ENCODE assay signal across 23 cellular contexts in genomic region chr14:74221741-74222140, GRCh38. TPM values are rescaled to one million over a fixed set of nuclear protein-coding genes. Genes with fewer than 3 reads are reported as not detected.
DNase-seq lines count a peak whose midpoint lies in the region; FAIRE-seq and TF ChIP-seq lines count a peak whose summit lies in the region.
"Had no signal": no experiment of that assay in that cellular context is flagged by ENCODE, and none has a peak within 500 bp of the region (broad histone marks: within the 10 kb centered on the region; RNA-seq: fewer than 3 reads in every experiment).

No MANE protein-coding gene starts in this region.

- H3K18ac ChIP-seq in neuronal stem cell (ENCODE audit: low read length), result peak overlapping the region; percentile 4

- H4K91ac ChIP-seq in neuronal stem cell (ENCODE audit: low read depth, low read length, poor library complexity), result no peak overlapping the region

- H2AK5ac ChIP-seq in neuronal stem cell (ENCODE audit: low read depth, low read length), result peak overlapping the region; percentile 31

- H3K9ac ChIP-seq in neuronal stem cell (ENCODE audit: low read depth, low read length, poor library complexity), result no peak overlapping the region
- H3K9ac ChIP-seq: BLaER1 had no signal

- H3K27me3 ChIP-seq in neuronal stem cell (ENCODE audit: control insufficient read depth in 3 of 3, insufficient read depth in 3 of 3, low read depth in 1 of 3, low read length in 3 of 3) (peaks cover 0 to 70% (median 7%) of the 10 kb centered on the region in 3 experiments), esophagus squamous epithelium (peaks cover 0 to 81% (median 5%) of the 10 kb centered on the region in 4 donors)
- H3K27me3 ChIP-seq: BLaER1 had no signal

- no peaks in the 10 kb centered on the region for H3K36me3 ChIP-seq in neuronal stem cell (replicated peaks in 1 of 2; ENCODE audit: control insufficient read depth in 2 of 2, insufficient read depth in 2 of 2, low read length in 2 of 2)
- no peaks in the 10 kb centered on the region for H3K36me3 ChIP-seq in esophagus squamous epithelium
- H3K36me3 ChIP-seq: BLaER1, HAP-1 had no signal

- H3K4me3 ChIP-seq in neuronal stem cell (ENCODE audit: low read length in 2 of 2), result no peak overlapping the region
- no peak overlapping the region for H3K4me3 ChIP-seq in esophagus squamous epithelium
- H3K4me3 ChIP-seq: BLaER1, GM12878, HAP-1 had no signal

- no peak overlapping the region for H2BK120ac ChIP-seq in neuronal stem cell (ENCODE audit: low read depth, low read length)

- peak overlapping the region; percentile 12 for H3K27ac ChIP-seq in neuronal stem cell (replicated peaks; ENCODE audit: low read length)
- H3K27ac ChIP-seq in esophagus squamous epithelium, result no peak overlapping the region
- H3K27ac ChIP-seq: BLaER1 had no signal

- intact Hi-C loops in esophagus squamous epithelium (cut with DNase I), result no loop called here

- H3K4ac ChIP-seq in neuronal stem cell (ENCODE audit: low read length), result no peak overlapping the region

- peak overlapping the region; percentile 22 for H2BK15ac ChIP-seq in neuronal stem cell (ENCODE audit: low read length)

- no peak overlapping the region for H4K8ac ChIP-seq in neuronal stem cell (ENCODE audit: low read depth, low read length)

- TF ChIP-seq POLR2A in esophagus squamous epithelium (IDR thresholded peaks at IDR 0.05), result no peak

- no peak overlapping the region for H2AFZ ChIP-seq in neuronal stem cell (ENCODE audit: low read length)

- H3K9me3 ChIP-seq in neuronal stem cell (replicated peaks in 1 of 2; ENCODE audit: control insufficient read depth in 2 of 2, insufficient read depth in 1 of 2, low read depth in 1 of 2, low read length in 2 of 2), result no peaks in the 10 kb centered on the region
- no peaks in the 10 kb centered on the region for H3K9me3 ChIP-seq in esophagus squamous epithelium
- H3K9me3 ChIP-seq: BLaER1, HAP-1 had no signal

- WGBS in neuronal stem cell (ENCODE audit: extremely low coverage in 2 of 2, insufficient read length in 2 of 2, insufficient replicate concordance in 1 of 2), 2 donors, result no CpG with 5 or more reads among the region's 7 CpGs
- 85 to 88% methylated on average over 4 to 5 of the region's 7 CpGs for WGBS in esophagus squamous epithelium, 2 donors

- H3K4me2 ChIP-seq in neuronal stem cell (ENCODE audit: insufficient read depth, low read length, poor library complexity, severe bottlenecking), result no peak overlapping the region
- H3K4me2 ChIP-seq: BLaER1 had no signal

- no peak for FAIRE-seq in RCC 7860 (lab: Jason Lieb, UNC)
- FAIRE-seq: GM12878 had no signal

- H3K14ac ChIP-seq in neuronal stem cell (ENCODE audit: low read length), result no peak overlapping the region

- H3K23ac ChIP-seq in neuronal stem cell (ENCODE audit: low read depth, low read length, poor library complexity), result no peak overlapping the region

- no peak overlapping the region for H2BK12ac ChIP-seq in neuronal stem cell (ENCODE audit: low read length)

- H3K4me1 ChIP-seq in neuronal stem cell (ENCODE audit: control insufficient read depth in 2 of 2, insufficient read depth in 1 of 2, low read depth in 1 of 2, low read length in 2 of 2), result peaks cover 0 to 8% of the 10 kb centered on the region in 2 donors
- H3K4me1 ChIP-seq in esophagus squamous epithelium, result peaks cover 0 to 11% (median 6%) of the 10 kb centered on the region in 3 donors
- H3K4me1 ChIP-seq: BLaER1 had no signal

- no peak for TF ChIP-seq CTCF in esophagus squamous epithelium (IDR thresholded peaks at IDR 0.05)

- no peaks in the 10 kb centered on the region for H3K79me1 ChIP-seq in neuronal stem cell (ENCODE audit: low read depth, low read length)

- peak overlapping the region; percentile 14 for H2BK5ac ChIP-seq in neuronal stem cell (ENCODE audit: low read length)

- DNase-seq in D341Med (ENCODE audit: low spot score) (peak; percentile 34), NCI-H524 treated with DMSO at 0.1 percent for 48 hours (lab: John Stamatoyannopoulos, UW) (peak; percentile 39), ecto neural progenitor cell (ENCODE audit: low spot score) (peak; percentile 72), neuronal stem cell (ENCODE audit: low spot score) (no peak), foreskin melanocyte (no peak), esophagus squamous epithelium (lab: John Stamatoyannopoulos, UW) (no peak), NCI-H1048 (lab: John Stamatoyannopoulos, UW) (no peak), RCC 7860 (ENCODE audit: low spot score) (no peak)
- DNase-seq: 8988T; Calu3; CD8-positive, alpha-beta T cell; DMS 273 treated with DMSO at 0.1 percent for 48 hours; DMS53; DND-41; EL had no signal

RNA-seq across cellular contexts. Expression of gene VSX2, which starts 17.5 kb away (rescaled TPM):
- 0.53 TPM for polyA plus RNA-seq in neuronal stem cell (2013, experiment 1 of 2)
- 0.50 TPM for polyA plus RNA-seq in neuronal stem cell (2013, experiment 2 of 2)
- not detected for total RNA-seq in esophagus squamous epithelium
- total RNA-seq: A673; Calu3; CD8-positive, alpha-beta T cell; G401; GM12878; H4; HT-29 had no signal
- polyA plus RNA-seq: AG04450 had no signal

Comparison
In these comparisons a context has a peak if more than half of its experiments do, and no peak if none do; other contexts are left out.
1. DNase-seq: peak in D341Med (single experiment), NCI-H524 treated with DMSO at 0.1 percent for 48 hours (single experiment) and ecto neural progenitor cell (single experiment); none in neuronal stem cell (single experiment), foreskin melanocyte (single experiment), esophagus squamous epithelium (single experiment), NCI-H1048 (single experiment) and RCC 7860 (single experiment).